In genomic region chr21:46194374-46195334, GRCh38 we compare ENCODE assay signal across 17 cellular contexts. TPM values are rescaled to one million over a fixed set of nuclear protein-coding genes. Genes with fewer than 3 reads are reported as not detected.
DNase-seq lines count a peak whose midpoint lies in the region; ATAC-seq, FAIRE-seq and TF ChIP-seq lines count a peak whose summit lies in the region.
"Had no signal": no experiment of that assay in that cellular context is flagged by ENCODE, and none has a peak within 500 bp of the region (broad histone marks: within the 10 kb centered on the region; RNA-seq: fewer than 3 reads in every experiment).

No MANE protein-coding gene starts in this region.

- DNase-seq in GM23338 (ENCODE audit: low spot score) (no peak), RWPE2 (ENCODE audit: low spot score) (peak; percentile 60), kidney (peak; percentile 58), posterior vena cava (ENCODE audit: low spot score) (peak; percentile 67), colonic mucosa (no peak)
- DNase-seq: activated CD4-positive, alpha-beta T cell treated with anti-CD3 and anti-CD28 coated beads, Interleukin-2, amount 50 U/mL, for 48 hours; amniotic stem cell; central memory CD4-positive, alpha-beta T cell; hypothalamus; KBM-7; PC-3 had no signal

- H3K9ac ChIP-seq in kidney (ENCODE audit: low read length in 2 of 2) (no peak overlapping the region), colonic mucosa (ENCODE audit: low read depth in 2 of 2, low read length in 2 of 2) (no peak overlapping the region)

- no peak for FAIRE-seq in kidney (lab: Jason Lieb, UNC)

- peaks cover 17% of the 10 kb centered on the region for H3K79me2 ChIP-seq in GM23338 (replicated peaks; ENCODE audit: insufficient read depth)

- peaks cover 8% of the 10 kb centered on the region for H3F3A ChIP-seq in GM23338 (replicated peaks; ENCODE audit: low read depth)

- ATAC-seq in GM23338, result no peak
- no peak for ATAC-seq in RWPE2 (ENCODE audit: low read depth)
- no peak for ATAC-seq in GM18511 (IDR thresholded peaks at IDR 0.05; ENCODE audit: unreplicated experiment)
- no peak for ATAC-seq in HG03469 (IDR thresholded peaks at IDR 0.05; ENCODE audit: unreplicated experiment)
- ATAC-seq: PC-3 had no signal

- no peaks in the 10 kb centered on the region for H3K4me1 ChIP-seq in GM23338 (ENCODE audit: insufficient read depth)
- no peaks in the 10 kb centered on the region for H3K4me1 ChIP-seq in RWPE2 (ENCODE audit: insufficient read depth, poor library complexity, severe bottlenecking)
- H3K4me1 ChIP-seq in kidney (ENCODE audit: control insufficient read depth in 1 of 2, insufficient read depth in 1 of 2, low read depth in 1 of 2, low read length in 2 of 2), result no peaks in the 10 kb centered on the region
- no peaks in the 10 kb centered on the region for H3K4me1 ChIP-seq in colonic mucosa

- H3K27me3 ChIP-seq in GM23338 (ENCODE audit: insufficient read depth), result no peaks in the 10 kb centered on the region
- no peaks in the 10 kb centered on the region for H3K27me3 ChIP-seq in RWPE2 (ENCODE audit: insufficient read depth, poor library complexity, severe bottlenecking)
- H3K27me3 ChIP-seq in colonic mucosa, result no peaks in the 10 kb centered on the region

- H3K4me2 ChIP-seq in GM23338, result no peak overlapping the region

- H2AFZ ChIP-seq in GM23338, result no peak overlapping the region

- no peaks in the 10 kb centered on the region for H3K9me2 ChIP-seq in GM23338 (ENCODE audit: insufficient read depth)

- no peaks in the 10 kb centered on the region for H3K9me3 Mint-ChIP-seq in GM23338
- H3K9me3 Mint-ChIP-seq: activated T-helper 2 cell treated with anti-CD3 and anti-CD28 coated beads, Interferon-gamma antibody, Interleukin-2, Interleukin-4, amounts not matched to agents 10 μg/mL and 5 μg/mL and 100 μg/mL, durations not matched to agents 14 hours and 24 hours and 36 hours had no signal

- H3K4me3 Mint-ChIP-seq in GM23338, result no peak overlapping the region

- peaks cover 10% of the 10 kb centered on the region for H4K20me1 ChIP-seq in GM23338 (replicated peaks; ENCODE audit: insufficient read depth)

- H3K4me3 ChIP-seq in GM23338 (no peak overlapping the region), RWPE2 (ENCODE audit: severe bottlenecking) (no peak overlapping the region), kidney (ENCODE audit: low read length in 2 of 2) (no peak overlapping the region), colonic mucosa (no peak overlapping the region)
- H3K4me3 ChIP-seq: thoracic aorta had no signal

- H3K4me1 Mint-ChIP-seq in GM23338, result no peaks in the 10 kb centered on the region

- H3K36me3 ChIP-seq in GM23338 (ENCODE audit: insufficient read depth) (peaks cover 14% of the 10 kb centered on the region), RWPE2 (ENCODE audit: low read depth) (peaks cover 77% of the 10 kb centered on the region), kidney (ENCODE audit: control insufficient read depth in 1 of 2, insufficient read depth in 2 of 2, low read length in 2 of 2) (peaks cover 29 to 31% of the 10 kb centered on the region in 2 donors), colonic mucosa (peaks cover 19% of the 10 kb centered on the region)

- no peak for TF ChIP-seq CTCF in GM23338 (conservative IDR thresholded peaks at IDR 0.05; ENCODE audit: low read depth in 2 of 2)
- no peak for TF ChIP-seq CTCF in RWPE2 (IDR thresholded peaks at IDR 0.05; ENCODE audit: poor library complexity, severe bottlenecking)
- TF ChIP-seq CTCF in kidney (IDR thresholded peaks at IDR 0.05; ENCODE audit: borderline replicate concordance, extremely low read depth, insufficient read depth), result no peak
- TF ChIP-seq CTCF in colonic mucosa (IDR thresholded peaks at IDR 0.05), result no peak

- H3K27ac Mint-ChIP-seq in GM23338, result peak overlapping the region; percentile 67
- H3K27ac Mint-ChIP-seq: activated T-helper 2 cell treated with anti-CD3 and anti-CD28 coated beads, Interferon-gamma antibody, Interleukin-2, Interleukin-4, amounts not matched to agents 10 μg/mL and 5 μg/mL and 100 μg/mL, durations not matched to agents 14 hours and 24 hours and 36 hours; progenitor cell of endocrine pancreas had no signal

- H3K27ac ChIP-seq in GM23338 (ENCODE audit: low read depth) (no peak overlapping the region), RWPE2 (ENCODE audit: poor library complexity, severe bottlenecking) (no peak overlapping the region), kidney (ENCODE audit: low read depth in 2 of 2, low read length in 2 of 2) (no peak overlapping the region), colonic mucosa (no peak overlapping the region)
- H3K27ac ChIP-seq: HL-60, thoracic aorta had no signal

- intact Hi-C loops in kidney (cut with DNase I) (no loop called here), posterior vena cava (cut with DNase I) (no loop called here), colonic mucosa (cut with DNase I) (no loop called here)

- H3K36me3 Mint-ChIP-seq in GM23338 (ENCODE audit: low read depth), result peaks cover 63% of the 10 kb centered on the region

- no peaks in the 10 kb centered on the region for H3K9me3 ChIP-seq in RWPE2 (ENCODE audit: severe bottlenecking)
- no peaks in the 10 kb centered on the region for H3K9me3 ChIP-seq in kidney (ENCODE audit: control insufficient read depth in 1 of 2, low read length in 2 of 2)
- H3K9me3 ChIP-seq in colonic mucosa, result no peaks in the 10 kb centered on the region
- H3K9me3 ChIP-seq: thoracic aorta had no signal

- peaks cover 7% of the 10 kb centered on the region for H3K27me3 Mint-ChIP-seq in GM23338 (ENCODE audit: insufficient read depth, low read depth, poor library complexity)
- H3K27me3 Mint-ChIP-seq: progenitor cell of endocrine pancreas had no signal

TF ChIP-seq in GM23338, 12 proteins besides CTCF, POLR2A, EP300 and RAD21:
- TF ChIP-seq EZH2phosphoT487 (IDR thresholded peaks at IDR 0.05; ENCODE audit: unreplicated experiment), result no peak
TF ChIP-seq in GM23338: peak in this region for 0.

RNA-seq across cellular contexts. Expression of gene SPATC1L, which starts 10.4 kb away (rescaled TPM):
- 30.7 and 37.6 TPM in 2 replicates for total RNA-seq in GM23338 (2014; rRNA removed; shearing (Covaris generic))
- polyA plus RNA-seq in GM23338 (2016; fragmentation: Nextera tagmentation; extraction: Ambion mirVana) (69.6 and 70.2 TPM in 2 replicates), kidney (ENCODE audit: insufficient read depth, low read depth, low replicate concordance) (3.7 TPM)
- total RNA-seq in kidney (8.7 TPM), posterior vena cava (10 to 100 TPM in 1 of 2 donors, 1 to 10 TPM in 1; 8.4 to 10.9 TPM), colonic mucosa (1 to 10 TPM; 6.2 to 6.9 TPM)

RNA-seq across cellular contexts. Expression of gene LSS, which starts 33.9 kb away (rescaled TPM):
- total RNA-seq in GM23338 (2014; rRNA removed; shearing (Covaris generic)), result 216 and 237 TPM in 2 replicates
- polyA plus RNA-seq in GM23338 (2016; fragmentation: Nextera tagmentation; extraction: Ambion mirVana) (49.3 and 55.0 TPM in 2 replicates), kidney (ENCODE audit: insufficient read depth, low read depth, low replicate concordance) (15.8 TPM)
- total RNA-seq in kidney (24.6 TPM), posterior vena cava (10 to 100 TPM; 42.5 to 65.0 TPM), colonic mucosa (100 to 1,000 TPM in 1 of 2 donors, 10 to 100 TPM in 1; 78.2 to 142 TPM)

RNA-seq across cellular contexts. Expression of gene FTCD, which starts 39.3 kb away (rescaled TPM):
- total RNA-seq in GM23338 (2014; rRNA removed; shearing (Covaris generic)), result 0.90 and 3.3 TPM in 2 replicates
- polyA plus RNA-seq in GM23338 (2016; fragmentation: Nextera tagmentation; extraction: Ambion mirVana) (2.3 and 2.6 TPM in 2 replicates), kidney (ENCODE audit: insufficient read depth, low read depth, low replicate concordance) (273 TPM)
- total RNA-seq in kidney (51.6 TPM), posterior vena cava (1 to 10 TPM in 1 of 2 donors, under 1 TPM in 1; 0.29 to 1.2 TPM), colonic mucosa (1 to 10 TPM in 1 of 2 donors, under 1 TPM in 1; 0.45 to 4.2 TPM)

Comparison
In these comparisons a context has a peak if more than half of its experiments do, and no peak if none do; other contexts are left out.
1. DNase-seq: peak in RWPE2 (single experiment), kidney (single experiment) and posterior vena cava (single experiment); none in GM23338 (single experiment) and colonic mucosa (single experiment).
2. RNA of gene FTCD, which starts 39.3 kb away (total RNA-seq): 51.6 TPM in kidney (single experiment); 0.45 to 4.2 TPM in colonic mucosa, 0.29 to 1.2 TPM in posterior vena cava and 0.90 to 3.3 TPM in GM23338; every median in the first group is over 10 times any median in the second.